ENCODE assay signal across 13 cellular contexts in the genomic region with DNA sequence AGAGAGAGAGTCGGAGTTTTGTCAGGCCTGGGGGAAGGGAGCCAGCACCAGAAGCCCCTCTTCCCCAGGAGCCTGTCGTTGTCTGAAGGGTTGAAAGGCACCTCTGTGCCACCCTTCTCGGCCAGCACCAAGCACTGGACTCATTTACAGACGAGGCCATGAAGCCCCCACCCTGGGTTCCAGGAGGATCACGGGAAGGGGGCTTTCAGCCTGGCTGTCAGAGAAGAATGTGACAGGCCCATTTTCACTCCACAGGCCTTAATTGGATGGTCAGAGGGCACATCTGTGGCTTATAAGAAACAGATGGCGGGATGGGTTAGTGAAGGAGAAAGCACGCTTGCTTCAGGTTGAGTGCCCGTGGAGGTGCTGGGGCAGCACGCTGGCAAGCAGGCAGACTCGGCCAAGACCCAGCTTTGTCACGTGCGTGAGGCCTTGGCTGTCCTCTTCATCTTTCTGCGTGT.
DNase-seq lines count a peak whose midpoint lies in the region; ATAC-seq and TF ChIP-seq lines count a peak whose summit lies in the region.
"Had no signal": no experiment of that assay in that cellular context is flagged by ENCODE, and none has a peak within 500 bp of the region (broad histone marks: within the 10 kb centered on the region; RNA-seq: fewer than 3 reads in every experiment).

No MANE protein-coding gene starts in this region.

- peaks cover 16% of the 10 kb centered on the region for H3K36me3 Mint-ChIP-seq in endothelial cell (ENCODE audit: low read depth, unreplicated experiment)

- TF ChIP-seq CTCF in foreskin fibroblast (IDR thresholded peaks at IDR 0.05; ENCODE audit: low read depth, low read length) (no peak), endothelial cell (IDR thresholded peaks at IDR 0.05; ENCODE audit: unreplicated experiment) (no peak)

- DNase-seq in EH (ENCODE audit: low read depth) (peak; percentile 40), NCI-H82 treated with DMSO at 0.1 percent for 48 hours (lab: John Stamatoyannopoulos, UW; ENCODE audit: unreplicated experiment) (peak; percentile 49), foreskin fibroblast (peak; percentile 56 to 76), sciatic nerve (ENCODE audit: low spot score) (no peak), hippocampal formation (lab: John Stamatoyannopoulos, UW) (no peak), endothelial cell (ENCODE audit: low spot score) (no peak)
- DNase-seq in activated effector memory CD4-positive, alpha-beta T cell treated with anti-CD3 and anti-CD28 coated beads, Interleukin-2, amount 50 U/mL, for 16 hours = no peak
- DNase-seq in activated naive CD4-positive, alpha-beta T cell treated with Interleukin-2 at 50 U/mL for 16 hours = no peak
- DNase-seq: activated gamma-delta T cell, colonic mucosa, H9, left ventricle myocardium superior, NCI-H2029 had no signal

- peak; percentile 59 for ATAC-seq in sciatic nerve

- no peak overlapping the region for H3K27ac Mint-ChIP-seq in endothelial cell (ENCODE audit: unreplicated experiment)

- intact Hi-C loops in sciatic nerve (cut with DNase I) = no loop called here

- H3K9me3 Mint-ChIP-seq in endothelial cell (ENCODE audit: unreplicated experiment) = no peaks in the 10 kb centered on the region
- H3K9me3 Mint-ChIP-seq: H9 had no signal

- no peak overlapping the region for H3K4me3 ChIP-seq in foreskin fibroblast (ENCODE audit: low read depth in 1 of 2, low read length in 2 of 2)
- H3K4me3 ChIP-seq: colonic mucosa had no signal

- H3K4me1 Mint-ChIP-seq in endothelial cell (ENCODE audit: unreplicated experiment) = no peaks in the 10 kb centered on the region

- H3K27me3 Mint-ChIP-seq in endothelial cell (ENCODE audit: unreplicated experiment) = peaks cover 2% of the 10 kb centered on the region

- no peak overlapping the region for H3K4me3 Mint-ChIP-seq in endothelial cell (ENCODE audit: unreplicated experiment)
- H3K4me3 Mint-ChIP-seq: H9 had no signal

Comparison
In these comparisons a context has a peak if more than half of its experiments do, and no peak if none do; other contexts are left out.
1. DNase-seq: peak in EH (single experiment), NCI-H82 treated with DMSO at 0.1 percent for 48 hours (single experiment) and foreskin fibroblast (2 of 2); none in sciatic nerve (single experiment), hippocampal formation (0 of 2), activated effector memory CD4-positive, alpha-beta T cell treated with anti-CD3 and anti-CD28 coated beads, Interleukin-2, amount 50 U/mL, for 16 hours (single experiment), endothelial cell (single experiment) and activated naive CD4-positive, alpha-beta T cell treated with Interleukin-2 at 50 U/mL for 16 hours (single experiment).